8 cellular contexts compared by ENCODE assay signal in genomic region chr1:197902131-197902453, GRCh38. TPM values are rescaled to one million over a fixed set of nuclear protein-coding genes. Genes with fewer than 3 reads are reported as not detected.
DNase-seq lines count a peak whose midpoint lies in the region; ATAC-seq and TF ChIP-seq lines count a peak whose summit lies in the region.

No MANE protein-coding gene starts in this region.

- H3K9me3 ChIP-seq in left lung (no peaks in the 10 kb centered on the region), tibial artery (no peaks in the 10 kb centered on the region)

- no peak for DNase-seq in activated T-cell treated with anti-CD3 and anti-CD28 coated beads, Interleukin-2, amount 50 U/mL, for 24 hours
- no peak for DNase-seq in activated T-cell treated with anti-CD3 and anti-CD28 coated beads, Interleukin-2, amount 50 U/mL, for 1 hour
- DNase-seq in left lung (no peak), tibial artery (no peak), GF-D8 (lab: John Stamatoyannopoulos, UW) (no peak)

- H3K4me1 ChIP-seq in left lung (peaks cover 0 to 5% of the 10 kb centered on the region in 2 donors), tibial artery (peaks cover 0 to 8% (median 0%) of the 10 kb centered on the region in 4 donors)

- peaks cover 38 to 58% of the 10 kb centered on the region in 2 donors for H3K27me3 ChIP-seq in left lung
- peaks cover 0 to 3% of the 10 kb centered on the region in 2 donors for H3K27me3 ChIP-seq in tibial artery

- peak overlapping the region; percentile 81 for H3K27ac Mint-ChIP-seq in activated T-cell treated with anti-CD3 and anti-CD28 coated beads, Interleukin-2, amount 50 U/mL, for 24 hours
- peak overlapping the region; percentile 88 for H3K27ac Mint-ChIP-seq in activated naive CD8-positive, alpha-beta T cell

- no peaks in the 10 kb centered on the region for H3K9me3 Mint-ChIP-seq in activated T-cell treated with anti-CD3 and anti-CD28 coated beads, Interleukin-2, amount 50 U/mL, for 24 hours
- no peaks in the 10 kb centered on the region for H3K9me3 Mint-ChIP-seq in activated naive CD8-positive, alpha-beta T cell (ENCODE audit: low read depth)

- intact Hi-C loops in left lung (cut with DNase I) (no loop called here), tibial artery (cut with DNase I; ENCODE audit: low total_unique reads) (loop anchor here (5.0 kb wide), 1 partner anchor 125 kb away; the partner anchor contains the start of gene DENND1B)

- peak overlapping the region; percentile 85 to 89 for H3K27ac ChIP-seq in left lung
- H3K27ac ChIP-seq in tibial artery = peak overlapping the region; percentile 82 to 84

- H3K4me3 Mint-ChIP-seq in activated T-cell treated with anti-CD3 and anti-CD28 coated beads, Interleukin-2, amount 50 U/mL, for 24 hours = peak overlapping the region; percentile 77
- peak overlapping the region; percentile 89 for H3K4me3 Mint-ChIP-seq in activated naive CD8-positive, alpha-beta T cell

- H3K36me3 ChIP-seq in left lung (no peaks in the 10 kb centered on the region), tibial artery (no peaks in the 10 kb centered on the region)

- ATAC-seq in left lung = peak; percentile 2
- no peak for ATAC-seq in GM19455 (IDR thresholded peaks at IDR 0.05; ENCODE audit: unreplicated experiment)
- no peak for ATAC-seq in GM21717 (IDR thresholded peaks at IDR 0.05; ENCODE audit: unreplicated experiment)

- no peaks in the 10 kb centered on the region for H3K36me3 Mint-ChIP-seq in activated T-cell treated with anti-CD3 and anti-CD28 coated beads, Interleukin-2, amount 50 U/mL, for 24 hours (ENCODE audit: low read depth)
- H3K36me3 Mint-ChIP-seq in activated naive CD8-positive, alpha-beta T cell = no peaks in the 10 kb centered on the region

- H3K4me1 Mint-ChIP-seq in activated T-cell treated with anti-CD3 and anti-CD28 coated beads, Interleukin-2, amount 50 U/mL, for 24 hours (ENCODE audit: low read depth) = peaks cover 15% of the 10 kb centered on the region
- peaks cover 12% of the 10 kb centered on the region for H3K4me1 Mint-ChIP-seq in activated naive CD8-positive, alpha-beta T cell (ENCODE audit: low read depth)

- no peak for TF ChIP-seq CTCF in left lung (IDR thresholded peaks at IDR 0.05)
- no peak for TF ChIP-seq CTCF in tibial artery (IDR thresholded peaks at IDR 0.05)

- peak overlapping the region; percentile 55 to 61 for H3K4me3 ChIP-seq in left lung
- H3K4me3 ChIP-seq in tibial artery = peak overlapping the region; percentile 65 to 83

- H3K27me3 Mint-ChIP-seq in activated T-cell treated with anti-CD3 and anti-CD28 coated beads, Interleukin-2, amount 50 U/mL, for 24 hours = peaks cover 60% of the 10 kb centered on the region
- H3K27me3 Mint-ChIP-seq in activated naive CD8-positive, alpha-beta T cell = peaks cover 44% of the 10 kb centered on the region

RNA-seq across cellular contexts. Expression of gene C1orf53, which starts 0.3 kb away (rescaled TPM):
- 1 to 10 TPM; 5.1 to 8.9 TPM for total RNA-seq in left lung

RNA-seq across cellular contexts. Expression of gene LHX9, which starts 15.1 kb away (rescaled TPM):
- 1 to 10 TPM in 1 of 2 donors, not detected in 1; 1.4 TPM for total RNA-seq in left lung
